8 cellular contexts compared by ENCODE assay signal in genomic region chr7:5426226-5426475, GRCh38.
A peak's percentile ranks its signal among the peaks of the same experiment; 100 is the strongest.
DNase-seq lines count a peak whose midpoint lies in the region; TF ChIP-seq lines count a peak whose summit lies in the region.

No MANE protein-coding gene starts in this region.

- no peaks in the 10 kb centered on the region for H3K9me3 ChIP-seq in tibial artery

- peaks cover 0 to 24% (median 18%) of the 10 kb centered on the region in 4 donors for H3K4me1 ChIP-seq in tibial artery

- H3K27ac ChIP-seq in layer of hippocampus (ENCODE audit: low read depth, low read length): peak overlapping the region; percentile 99
- peak overlapping the region; percentile 98 to 99 for H3K27ac ChIP-seq in tibial artery

- TF ChIP-seq CTCF in tibial artery (IDR thresholded peaks at IDR 0.05): no peak

- intact Hi-C loops in tibial artery (cut with DNase I; ENCODE audit: low total_unique reads): no loop called here

- H3K4me3 Mint-ChIP-seq in activated T-cell treated with anti-CD3 and anti-CD28 coated beads, Interleukin-2, amount 50 U/mL, for 24 hours: no peak overlapping the region

- no peaks in the 10 kb centered on the region for H3K9me3 Mint-ChIP-seq in activated T-cell treated with anti-CD3 and anti-CD28 coated beads, Interleukin-2, amount 50 U/mL, for 24 hours

- H3K36me3 Mint-ChIP-seq in activated T-cell treated with anti-CD3 and anti-CD28 coated beads, Interleukin-2, amount 50 U/mL, for 24 hours (ENCODE audit: low read depth): no peaks in the 10 kb centered on the region

- no peaks in the 10 kb centered on the region for H3K27me3 ChIP-seq in layer of hippocampus (ENCODE audit: control insufficient read depth, insufficient read depth, low read length)
- H3K27me3 ChIP-seq in tibial artery: no peaks in the 10 kb centered on the region

- DNase-seq in activated T-cell treated with anti-CD3 and anti-CD28 coated beads, Interleukin-2, amount 50 U/mL, for 48 hours: peak; percentile 30 to 37
- DNase-seq in activated T-cell treated with anti-CD3 and anti-CD28 coated beads, Interleukin-2, amount 50 U/mL, for 24 hours: no peak
- peak; percentile 35 for DNase-seq in amniotic stem cell (lab: John Stamatoyannopoulos, UW)
- no peak for DNase-seq in tibial artery
- no peak for DNase-seq in stimulated activated naive CD4-positive, alpha-beta T cell treated with Interleukin-2 at 50 U/mL for 16 hours (lab: John Stamatoyannopoulos, UW)
- DNase-seq in glomerular visceral epithelial cell (ENCODE audit: extremely low spot score): no peak
- no peak for DNase-seq in SW480 (ENCODE audit: low spot score)

- peaks cover 42% of the 10 kb centered on the region for H3K4me1 Mint-ChIP-seq in activated T-cell treated with anti-CD3 and anti-CD28 coated beads, Interleukin-2, amount 50 U/mL, for 24 hours (ENCODE audit: low read depth)

- H3K27ac Mint-ChIP-seq in activated T-cell treated with anti-CD3 and anti-CD28 coated beads, Interleukin-2, amount 50 U/mL, for 24 hours: no peak overlapping the region

- H3K36me3 ChIP-seq in tibial artery: no peaks in the 10 kb centered on the region

- H3K27me3 Mint-ChIP-seq in activated T-cell treated with anti-CD3 and anti-CD28 coated beads, Interleukin-2, amount 50 U/mL, for 24 hours: peaks cover 83% of the 10 kb centered on the region

- H3K4me3 ChIP-seq in tibial artery: peak overlapping the region; percentile 90 to 98

Comparison
In these comparisons a context has a peak if more than half of its experiments do, and no peak if none do; other contexts are left out.
1. DNase-seq: peak in activated T-cell treated with anti-CD3 and anti-CD28 coated beads, Interleukin-2, amount 50 U/mL, for 48 hours (2 of 2) and amniotic stem cell (single experiment); none in activated T-cell treated with anti-CD3 and anti-CD28 coated beads, Interleukin-2, amount 50 U/mL, for 24 hours (single experiment), tibial artery (0 of 2), stimulated activated naive CD4-positive, alpha-beta T cell treated with Interleukin-2 at 50 U/mL for 16 hours (single experiment), glomerular visceral epithelial cell (single experiment) and SW480 (single experiment).